Comparison of ENCODE assay signal across 1 cellular context in the genomic region with DNA sequence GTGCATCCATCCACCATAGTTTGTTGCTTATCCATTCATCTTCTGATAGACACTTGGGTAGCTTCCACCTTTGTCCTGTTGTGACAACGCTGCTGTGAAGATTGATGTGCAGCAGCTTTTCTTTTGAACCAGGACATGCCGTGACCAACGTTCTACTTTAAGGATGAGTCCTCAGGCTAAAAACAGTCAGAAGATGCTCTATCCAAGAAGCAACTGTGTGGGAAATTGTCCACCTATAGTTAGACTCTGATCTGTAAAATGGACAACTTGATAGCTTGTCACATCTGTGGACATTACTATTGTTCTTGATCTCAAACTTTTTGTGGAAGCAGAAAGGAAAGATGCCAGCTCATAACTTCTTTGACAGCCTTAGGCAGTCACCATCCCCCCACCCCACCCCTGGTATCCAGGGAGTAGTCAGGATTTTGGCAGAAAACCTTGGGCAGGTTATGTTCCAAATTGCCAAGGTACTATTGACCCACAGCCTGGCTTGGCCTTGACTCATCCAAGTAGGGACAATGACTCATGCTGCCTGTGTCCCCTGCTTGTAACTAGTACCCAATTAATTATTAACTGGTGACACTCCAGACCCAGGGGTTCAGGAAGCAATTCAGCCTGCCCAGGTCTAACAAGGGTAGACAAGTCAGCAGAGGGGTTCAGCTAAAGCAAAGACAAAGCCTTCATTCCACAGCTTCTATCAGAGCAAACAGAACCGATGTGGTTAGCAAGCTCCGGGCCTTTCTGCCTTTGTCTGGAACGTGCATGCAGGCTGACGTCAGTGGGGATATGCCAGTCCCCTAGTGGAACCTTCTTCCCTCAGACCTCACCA.
A peak's percentile ranks its signal among the peaks of the same experiment; 100 is the strongest.
TF ChIP-seq lines count a peak whose summit lies in the region.

No MANE protein-coding gene starts in this region.

TF ChIP-seq in HepG2, 621 proteins besides CTCF, POLR2A, EP300 and RAD21 (continued from another document and continues in another):
- TF ChIP-seq, protein P1, sequence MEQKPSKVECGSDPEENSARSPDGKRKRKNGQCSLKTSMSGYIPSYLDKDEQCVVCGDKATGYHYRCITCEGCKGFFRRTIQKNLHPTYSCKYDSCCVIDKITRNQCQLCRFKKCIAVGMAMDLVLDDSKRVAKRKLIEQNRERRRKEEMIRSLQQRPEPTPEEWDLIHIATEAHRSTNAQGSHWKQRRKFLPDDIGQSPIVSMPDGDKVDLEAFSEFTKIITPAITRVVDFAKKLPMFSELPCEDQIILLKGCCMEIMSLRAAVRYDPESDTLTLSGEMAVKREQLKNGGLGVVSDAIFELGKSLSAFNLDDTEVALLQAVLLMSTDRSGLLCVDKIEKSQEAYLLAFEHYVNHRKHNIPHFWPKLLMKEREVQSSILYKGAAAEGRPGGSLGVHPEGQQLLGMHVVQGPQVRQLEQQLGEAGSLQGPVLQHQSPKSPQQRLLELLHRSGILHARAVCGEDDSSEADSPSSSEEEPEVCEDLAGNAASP (CRISPR knock-in tag; IDR thresholded peaks at IDR 0.05; ENCODE audit: borderline replicate concordance) = peak; percentile 97; the same call in 1 of the 2 replicates
- no peak for TF ChIP-seq ZFP41 (CRISPR knock-in tag; IDR thresholded peaks at IDR 0.05; ENCODE audit: borderline replicate concordance)
- no peak for TF ChIP-seq ZNF101 (CRISPR knock-in tag; IDR thresholded peaks at IDR 0.05; ENCODE audit: borderline replicate concordance, low read depth)
- TF ChIP-seq, protein P2, sequence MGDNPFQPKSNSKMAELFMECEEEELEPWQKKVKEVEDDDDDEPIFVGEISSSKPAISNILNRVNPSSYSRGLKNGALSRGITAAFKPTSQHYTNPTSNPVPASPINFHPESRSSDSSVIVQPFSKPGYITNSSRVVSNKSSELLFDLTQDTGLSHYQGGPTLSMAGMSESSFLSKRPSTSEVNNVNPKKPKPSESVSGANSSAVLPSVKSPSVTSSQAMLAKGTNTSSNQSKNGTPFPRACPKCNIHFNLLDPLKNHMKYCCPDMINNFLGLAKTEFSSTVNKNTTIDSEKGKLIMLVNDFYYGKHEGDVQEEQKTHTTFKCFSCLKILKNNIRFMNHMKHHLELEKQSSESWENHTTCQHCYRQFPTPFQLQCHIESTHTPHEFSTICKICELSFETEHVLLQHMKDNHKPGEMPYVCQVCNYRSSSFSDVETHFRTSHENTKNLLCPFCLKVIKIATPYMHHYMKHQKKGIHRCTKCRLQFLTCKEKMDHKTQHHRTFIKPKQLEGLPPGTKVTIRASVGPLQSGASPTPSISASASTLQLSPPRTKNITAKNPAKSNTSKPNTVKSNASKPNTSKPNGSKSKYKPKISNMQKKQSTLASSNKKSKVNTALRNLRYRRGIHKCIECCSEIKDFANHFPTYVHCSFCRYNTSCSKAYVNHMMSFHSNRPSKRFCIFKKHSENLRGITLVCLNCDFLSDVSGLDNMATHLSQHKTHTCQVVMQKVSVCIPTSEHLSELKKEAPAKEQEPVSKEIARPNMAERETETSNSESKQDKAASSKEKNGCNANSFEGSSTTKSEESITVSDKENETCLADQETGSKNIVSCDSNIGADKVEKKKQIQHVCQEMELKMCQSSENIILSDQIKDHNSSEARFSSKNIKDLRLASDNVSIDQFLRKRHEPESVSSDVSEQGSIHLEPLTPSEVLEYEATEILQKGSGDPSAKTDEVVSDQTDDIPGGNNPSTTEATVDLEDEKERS (CRISPR knock-in tag; IDR thresholded peaks at IDR 0.05) = peak; percentile 70; the same call in 1 of the 2 replicates
- TF ChIP-seq GABPB1 (CRISPR knock-in tag; IDR thresholded peaks at IDR 0.05) = 0 out of 2 replicates have a peak, but pooled peaks have one; percentile 19
- peak; percentile 98 for TF ChIP-seq SOX5 (CRISPR knock-in tag; IDR thresholded peaks at IDR 0.05; ENCODE audit: borderline replicate concordance)
- no peak for TF ChIP-seq ZFP36 (IDR thresholded peaks at IDR 0.05; ENCODE audit: borderline replicate concordance, low read depth, low read length, partially characterized antibody)
- no peak; the same call in 1 of the 2 replicates for TF ChIP-seq KDM6A (CRISPR knock-in tag; IDR thresholded peaks at IDR 0.05; ENCODE audit: low read depth)
- TF ChIP-seq ZNF12 (CRISPR knock-in tag; IDR thresholded peaks at IDR 0.05) = peak; percentile 50; the same call in 1 of the 2 replicates
- TF ChIP-seq, protein P3, sequence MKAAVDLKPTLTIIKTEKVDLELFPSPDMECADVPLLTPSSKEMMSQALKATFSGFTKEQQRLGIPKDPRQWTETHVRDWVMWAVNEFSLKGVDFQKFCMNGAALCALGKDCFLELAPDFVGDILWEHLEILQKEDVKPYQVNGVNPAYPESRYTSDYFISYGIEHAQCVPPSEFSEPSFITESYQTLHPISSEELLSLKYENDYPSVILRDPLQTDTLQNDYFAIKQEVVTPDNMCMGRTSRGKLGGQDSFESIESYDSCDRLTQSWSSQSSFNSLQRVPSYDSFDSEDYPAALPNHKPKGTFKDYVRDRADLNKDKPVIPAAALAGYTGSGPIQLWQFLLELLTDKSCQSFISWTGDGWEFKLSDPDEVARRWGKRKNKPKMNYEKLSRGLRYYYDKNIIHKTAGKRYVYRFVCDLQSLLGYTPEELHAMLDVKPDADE (CRISPR knock-in tag; IDR thresholded peaks at IDR 0.05) = no peak
- TF ChIP-seq ZSCAN31 (CRISPR knock-in tag; IDR thresholded peaks at IDR 0.05; ENCODE audit: low read depth) = 0 out of 2 replicates have a peak, but pooled peaks have one; percentile 24
- TF ChIP-seq, protein P4, sequence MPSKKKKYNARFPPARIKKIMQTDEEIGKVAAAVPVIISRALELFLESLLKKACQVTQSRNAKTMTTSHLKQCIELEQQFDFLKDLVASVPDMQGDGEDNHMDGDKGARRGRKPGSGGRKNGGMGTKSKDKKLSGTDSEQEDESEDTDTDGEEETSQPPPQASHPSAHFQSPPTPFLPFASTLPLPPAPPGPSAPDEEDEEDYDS (CRISPR knock-in tag; IDR thresholded peaks at IDR 0.05) = no peak
- TF ChIP-seq, protein P5, sequence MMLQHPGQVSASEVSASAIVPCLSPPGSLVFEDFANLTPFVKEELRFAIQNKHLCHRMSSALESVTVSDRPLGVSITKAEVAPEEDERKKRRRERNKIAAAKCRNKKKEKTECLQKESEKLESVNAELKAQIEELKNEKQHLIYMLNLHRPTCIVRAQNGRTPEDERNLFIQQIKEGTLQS (CRISPR knock-in tag; IDR thresholded peaks at IDR 0.05) = peak; percentile 95
- 0 out of 2 replicates have a peak, but pooled peaks have one; percentile 26 for TF ChIP-seq ZNF615 (CRISPR knock-in tag; IDR thresholded peaks at IDR 0.05; ENCODE audit: borderline replicate concordance)
- no peak for TF ChIP-seq ZNF282 (IDR thresholded peaks at IDR 0.05; ENCODE audit: partially characterized antibody)
- no peak for TF ChIP-seq ZNF737 (CRISPR knock-in tag; IDR thresholded peaks at IDR 0.05; ENCODE audit: borderline replicate concordance)
- no peak for TF ChIP-seq ZNF530 (CRISPR knock-in tag; IDR thresholded peaks at IDR 0.05; ENCODE audit: low read depth)
- TF ChIP-seq, protein P6, sequence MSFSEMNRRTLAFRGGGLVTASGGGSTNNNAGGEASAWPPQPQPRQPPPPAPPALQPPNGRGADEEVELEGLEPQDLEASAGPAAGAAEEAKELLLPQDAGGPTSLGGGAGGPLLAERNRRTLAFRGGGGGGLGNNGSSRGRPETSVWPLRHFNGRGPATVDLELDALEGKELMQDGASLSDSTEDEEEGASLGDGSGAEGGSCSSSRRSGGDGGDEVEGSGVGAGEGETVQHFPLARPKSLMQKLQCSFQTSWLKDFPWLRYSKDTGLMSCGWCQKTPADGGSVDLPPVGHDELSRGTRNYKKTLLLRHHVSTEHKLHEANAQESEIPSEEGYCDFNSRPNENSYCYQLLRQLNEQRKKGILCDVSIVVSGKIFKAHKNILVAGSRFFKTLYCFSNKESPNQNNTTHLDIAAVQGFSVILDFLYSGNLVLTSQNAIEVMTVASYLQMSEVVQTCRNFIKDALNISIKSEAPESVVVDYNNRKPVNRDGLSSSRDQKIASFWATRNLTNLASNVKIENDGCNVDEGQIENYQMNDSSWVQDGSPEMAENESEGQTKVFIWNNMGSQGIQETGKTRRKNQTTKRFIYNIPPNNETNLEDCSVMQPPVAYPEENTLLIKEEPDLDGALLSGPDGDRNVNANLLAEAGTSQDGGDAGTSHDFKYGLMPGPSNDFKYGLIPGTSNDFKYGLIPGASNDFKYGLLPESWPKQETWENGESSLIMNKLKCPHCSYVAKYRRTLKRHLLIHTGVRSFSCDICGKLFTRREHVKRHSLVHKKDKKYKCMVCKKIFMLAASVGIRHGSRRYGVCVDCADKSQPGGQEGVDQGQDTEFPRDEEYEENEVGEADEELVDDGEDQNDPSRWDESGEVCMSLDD (CRISPR knock-in tag; IDR thresholded peaks at IDR 0.05; ENCODE audit: borderline replicate concordance) = peak; percentile 90
- TF ChIP-seq, protein P7, sequence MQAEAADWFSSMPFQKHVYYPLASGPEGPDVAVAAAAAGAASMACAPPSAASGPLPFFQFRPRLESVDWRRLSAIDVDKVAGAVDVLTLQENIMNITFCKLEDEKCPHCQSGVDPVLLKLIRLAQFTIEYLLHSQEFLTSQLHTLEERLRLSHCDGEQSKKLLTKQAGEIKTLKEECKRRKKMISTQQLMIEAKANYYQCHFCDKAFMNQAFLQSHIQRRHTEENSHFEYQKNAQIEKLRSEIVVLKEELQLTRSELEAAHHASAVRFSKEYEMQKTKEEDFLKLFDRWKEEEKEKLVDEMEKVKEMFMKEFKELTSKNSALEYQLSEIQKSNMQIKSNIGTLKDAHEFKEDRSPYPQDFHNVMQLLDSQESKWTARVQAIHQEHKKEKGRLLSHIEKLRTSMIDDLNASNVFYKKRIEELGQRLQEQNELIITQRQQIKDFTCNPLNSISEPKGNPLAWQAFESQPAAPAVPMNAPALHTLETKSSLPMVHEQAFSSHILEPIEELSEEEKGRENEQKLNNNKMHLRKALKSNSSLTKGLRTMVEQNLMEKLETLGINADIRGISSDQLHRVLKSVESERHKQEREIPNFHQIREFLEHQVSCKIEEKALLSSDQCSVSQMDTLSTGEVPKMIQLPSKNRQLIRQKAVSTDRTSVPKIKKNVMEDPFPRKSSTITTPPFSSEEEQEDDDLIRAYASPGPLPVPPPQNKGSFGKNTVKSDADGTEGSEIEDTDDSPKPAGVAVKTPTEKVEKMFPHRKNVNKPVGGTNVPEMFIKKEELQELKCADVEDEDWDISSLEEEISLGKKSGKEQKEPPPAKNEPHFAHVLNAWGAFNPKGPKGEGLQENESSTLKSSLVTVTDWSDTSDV (CRISPR knock-in tag; IDR thresholded peaks at IDR 0.05) = no peak
- peak; percentile 96 for TF ChIP-seq RXRA (CRISPR knock-in tag; IDR thresholded peaks at IDR 0.05)
- peak; percentile 6; the same call in 1 of the 2 replicates for TF ChIP-seq NFE2L2 (IDR thresholded peaks at IDR 0.05; ENCODE audit: low read length)
- 0 out of 2 replicates have a peak, but pooled peaks have one; percentile 9 for TF ChIP-seq ZNF652 (CRISPR knock-in tag; IDR thresholded peaks at IDR 0.05; ENCODE audit: borderline replicate concordance, low read depth)
- TF ChIP-seq ARNT (IDR thresholded peaks at IDR 0.05) = no peak
- TF ChIP-seq, protein P8, sequence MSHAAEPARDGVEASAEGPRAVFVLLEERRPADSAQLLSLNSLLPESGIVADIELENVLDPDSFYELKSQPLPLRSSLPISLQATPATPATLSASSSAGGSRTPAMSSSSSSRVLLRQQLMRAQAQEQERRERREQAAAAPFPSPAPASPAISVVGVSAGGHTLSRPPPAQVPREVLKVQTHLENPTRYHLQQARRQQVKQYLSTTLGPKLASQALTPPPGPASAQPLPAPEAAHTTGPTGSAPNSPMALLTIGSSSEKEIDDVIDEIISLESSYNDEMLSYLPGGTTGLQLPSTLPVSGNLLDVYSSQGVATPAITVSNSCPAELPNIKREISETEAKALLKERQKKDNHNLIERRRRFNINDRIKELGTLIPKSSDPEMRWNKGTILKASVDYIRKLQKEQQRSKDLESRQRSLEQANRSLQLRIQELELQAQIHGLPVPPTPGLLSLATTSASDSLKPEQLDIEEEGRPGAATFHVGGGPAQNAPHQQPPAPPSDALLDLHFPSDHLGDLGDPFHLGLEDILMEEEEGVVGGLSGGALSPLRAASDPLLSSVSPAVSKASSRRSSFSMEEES (CRISPR knock-in tag; IDR thresholded peaks at IDR 0.05) = peak; percentile 75
- TF ChIP-seq, protein P9, sequence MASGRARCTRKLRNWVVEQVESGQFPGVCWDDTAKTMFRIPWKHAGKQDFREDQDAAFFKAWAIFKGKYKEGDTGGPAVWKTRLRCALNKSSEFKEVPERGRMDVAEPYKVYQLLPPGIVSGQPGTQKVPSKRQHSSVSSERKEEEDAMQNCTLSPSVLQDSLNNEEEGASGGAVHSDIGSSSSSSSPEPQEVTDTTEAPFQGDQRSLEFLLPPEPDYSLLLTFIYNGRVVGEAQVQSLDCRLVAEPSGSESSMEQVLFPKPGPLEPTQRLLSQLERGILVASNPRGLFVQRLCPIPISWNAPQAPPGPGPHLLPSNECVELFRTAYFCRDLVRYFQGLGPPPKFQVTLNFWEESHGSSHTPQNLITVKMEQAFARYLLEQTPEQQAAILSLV (CRISPR knock-in tag; IDR thresholded peaks at IDR 0.05; ENCODE audit: borderline replicate concordance) = no peak
- TF ChIP-seq HNRNPUL1 (IDR thresholded peaks at IDR 0.05; ENCODE audit: low read depth, low read length) = peak; percentile 74; the same call in 1 of the 2 replicates
- TF ChIP-seq ZFY (CRISPR knock-in tag; IDR thresholded peaks at IDR 0.05) = peak; percentile 33; the same call in 1 of the 2 replicates
- no peak; the same call in 1 of the 2 replicates for TF ChIP-seq NFKBIZ (CRISPR knock-in tag; IDR thresholded peaks at IDR 0.05)
- TF ChIP-seq MTF2 (CRISPR knock-in tag; IDR thresholded peaks at IDR 0.05; ENCODE audit: borderline replicate concordance) = no peak
- peak; percentile 65; the same call in 1 of the 3 replicates for TF ChIP-seq MXI1 (IDR thresholded peaks at IDR 0.05; ENCODE audit: borderline replicate concordance, low read depth, low read length)
- TF ChIP-seq, protein P10, sequence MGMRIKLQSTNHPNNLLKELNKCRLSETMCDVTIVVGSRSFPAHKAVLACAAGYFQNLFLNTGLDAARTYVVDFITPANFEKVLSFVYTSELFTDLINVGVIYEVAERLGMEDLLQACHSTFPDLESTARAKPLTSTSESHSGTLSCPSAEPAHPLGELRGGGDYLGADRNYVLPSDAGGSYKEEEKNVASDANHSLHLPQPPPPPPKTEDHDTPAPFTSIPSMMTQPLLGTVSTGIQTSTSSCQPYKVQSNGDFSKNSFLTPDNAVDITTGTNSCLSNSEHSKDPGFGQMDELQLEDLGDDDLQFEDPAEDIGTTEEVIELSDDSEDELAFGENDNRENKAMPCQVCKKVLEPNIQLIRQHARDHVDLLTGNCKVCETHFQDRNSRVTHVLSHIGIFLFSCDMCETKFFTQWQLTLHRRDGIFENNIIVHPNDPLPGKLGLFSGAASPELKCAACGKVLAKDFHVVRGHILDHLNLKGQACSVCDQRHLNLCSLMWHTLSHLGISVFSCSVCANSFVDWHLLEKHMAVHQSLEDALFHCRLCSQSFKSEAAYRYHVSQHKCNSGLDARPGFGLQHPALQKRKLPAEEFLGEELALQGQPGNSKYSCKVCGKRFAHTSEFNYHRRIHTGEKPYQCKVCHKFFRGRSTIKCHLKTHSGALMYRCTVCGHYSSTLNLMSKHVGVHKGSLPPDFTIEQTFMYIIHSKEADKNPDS (CRISPR knock-in tag; IDR thresholded peaks at IDR 0.05) = peak; percentile 82; the same call in 1 of the 2 replicates
- TF ChIP-seq ARID2 (CRISPR knock-in tag; IDR thresholded peaks at IDR 0.05; ENCODE audit: borderline replicate concordance) = no peak
- no peak for TF ChIP-seq PCBP1 (IDR thresholded peaks at IDR 0.05; ENCODE audit: borderline replicate concordance, low read depth, low read length)
- no peak for TF ChIP-seq ZNF543 (CRISPR knock-in tag; IDR thresholded peaks at IDR 0.05)
